Comparison of ENCODE assay signal across 23 cellular contexts in genomic region chr20:62285722-62286121, GRCh38. TPM values are rescaled to one million over a fixed set of nuclear protein-coding genes. Genes with fewer than 3 reads are reported as not detected.
A peak's percentile ranks its signal among the peaks of the same experiment; 100 is the strongest.
DNase-seq lines count a peak whose midpoint lies in the region; ATAC-seq, FAIRE-seq and TF ChIP-seq lines count a peak whose summit lies in the region.
"Had no signal": no experiment of that assay in that cellular context is flagged by ENCODE, and none has a peak within 500 bp of the region (broad histone marks: within the 10 kb centered on the region; RNA-seq: fewer than 3 reads in every experiment).

No MANE protein-coding gene starts in this region.

- TF ChIP-seq CTCF in K562 (IDR thresholded peaks at IDR 0.05 in 2 of 3, conservative IDR thresholded peaks at IDR 0.05 in 1 of 3; ENCODE audit: insufficient read depth in 2 of 3, low read depth in 1 of 3, low read length in 3 of 3) (no peak), gastroesophageal sphincter (IDR thresholded peaks at IDR 0.05) (no peak), suprapubic skin (IDR thresholded peaks at IDR 0.05) (no peak), dorsolateral prefrontal cortex (IDR thresholded peaks at IDR 0.05 in 54 of 56, conservative IDR thresholded peaks at IDR 0.05 in 2 of 56; ENCODE audit: low read depth in 1 of 56, partially characterized antibody in 56 of 56) (no peak)

- peaks cover 0 to 9% of the 10 kb centered on the region in 2 experiments; a peak in 1 of 5 replicates for H3K4me1 ChIP-seq in K562 (replicated peaks in 1 of 2; ENCODE audit: control insufficient read depth in 2 of 2, insufficient read depth in 2 of 2, low read length in 2 of 2)
- no peaks in the 10 kb centered on the region for H3K4me1 ChIP-seq in gastroesophageal sphincter
- H3K4me1 ChIP-seq in suprapubic skin: peaks cover 19% of the 10 kb centered on the region
- H3K4me1 ChIP-seq: tibial artery had no signal

- H3K27ac ChIP-seq in K562 (ENCODE audit: extremely low read depth, low read depth, low read length) (no peak overlapping the region), gastroesophageal sphincter (peak overlapping the region in 2 of 4 donors; percentile 26 to 43), suprapubic skin (peak overlapping the region; percentile 9), dorsolateral prefrontal cortex (peak overlapping the region in 18 of 59 donors; percentile 3 to 67 (median 40))
- H3K27ac ChIP-seq: epithelial cell of prostate, tibial artery had no signal

- no peak for TF ChIP-seq RAD21 in K562 (CRISPR knock-in tag; conservative IDR thresholded peaks at IDR 0.05 in 1 of 2, IDR thresholded peaks at IDR 0.05 in 1 of 2)

- BruUV-seq in K562 (replicated peaks; lab: Mats Ljungman, UMichigan): no TSS peak

- no peak for TF ChIP-seq EP300 in K562 (IDR thresholded peaks at IDR 0.05; ENCODE audit: low read length)
- TF ChIP-seq EP300 in gastroesophageal sphincter (IDR thresholded peaks at IDR 0.05): no peak
- TF ChIP-seq EP300 in suprapubic skin (IDR thresholded peaks at IDR 0.05): no peak

- peak overlapping the region in 1 of 2 experiments; percentile 10; a peak in 1 of 4 replicates for H3K9ac ChIP-seq in K562 (ENCODE audit: insufficient read depth in 1 of 2, low read depth in 2 of 2, low read length in 2 of 2)

- no peak for DNase-seq in K562 (ENCODE audit: extremely low read depth in 1 of 4, low spot score in 3 of 4)
- peak; percentile 98 to 100 for DNase-seq in lung microvascular endothelial cell (ENCODE audit: low read depth in 2 of 2)
- DNase-seq in suprapubic skin (ENCODE audit: low spot score in 2 of 2): peak in 1 of 2 donors; percentile 67
- DNase-seq in NCI-H526 (lab: John Stamatoyannopoulos, UW): no peak
- no peak for DNase-seq in T-helper 9 cell
- no peak for DNase-seq in dorsolateral prefrontal cortex
- no peak for DNase-seq in activated CD4-positive, CD25-positive, alpha-beta regulatory T cell (lab: John Stamatoyannopoulos, UW)
- DNase-seq: activated CD8-positive, alpha-beta memory T cell treated with anti-CD3 and anti-CD28 coated beads for 24 hours; activated naive CD4-positive, alpha-beta T cell; activated T-cell treated with anti-CD3 and anti-CD28 coated beads, Interleukin-2, amount 50 U/mL, for 24 hours; CD4-positive, alpha-beta memory T cell; foreskin fibroblast; Karpas-422; MV-4-11; naive thymus-derived CD8-positive, alpha-beta T cell; NCI-H1694 treated with DMSO at 0.1 percent for 48 hours; SHP77; stimulated activated naive CD4-positive, alpha-beta T cell had no signal

- H3K27me3 ChIP-seq in K562 (ENCODE audit: control insufficient read depth in 2 of 2, insufficient read depth in 2 of 2, low read length in 2 of 2) (no peaks in the 10 kb centered on the region), gastroesophageal sphincter (no peaks in the 10 kb centered on the region), suprapubic skin (no peaks in the 10 kb centered on the region), dorsolateral prefrontal cortex (no peaks in the 10 kb centered on the region)
- H3K27me3 ChIP-seq: tibial artery had no signal

- 71% methylated on average over 23 of the region's 23 CpGs for WGBS in K562 (ENCODE audit: insufficient coverage, low coverage, missing lambda C conversion rate)
- 43 to 72% methylated on average over 3 to 7 of the region's 23 CpGs for WGBS in gastroesophageal sphincter (ENCODE audit: low coverage in 1 of 2), 2 donors
- WGBS in suprapubic skin: 78% methylated on average over 23 of the region's 23 CpGs

- TF ChIP-seq POLR2A in K562 (conservative IDR thresholded peaks at IDR 0.05) (no peak), gastroesophageal sphincter (IDR thresholded peaks at IDR 0.05) (no peak), suprapubic skin (IDR thresholded peaks at IDR 0.05) (no peak)

- H3K36me3 ChIP-seq in K562 (ENCODE audit: control insufficient read depth, insufficient read depth, low read length): peaks cover 31% of the 10 kb centered on the region; the same call in 2 of the 3 replicates
- H3K36me3 ChIP-seq in gastroesophageal sphincter: peaks cover 0 to 98% of the 10 kb centered on the region in 2 donors
- peaks cover 73% of the 10 kb centered on the region for H3K36me3 ChIP-seq in suprapubic skin

- H3K4me3 ChIP-seq in K562 (no peak overlapping the region), gastroesophageal sphincter (no peak overlapping the region), suprapubic skin (no peak overlapping the region), dorsolateral prefrontal cortex (no peak overlapping the region)
- H3K4me3 ChIP-seq: tibial artery had no signal

- H3K9me1 ChIP-seq in K562 (ENCODE audit: control insufficient read depth, insufficient read depth, low read length): no peaks in the 10 kb centered on the region

- no peak for ATAC-seq in K562
- ATAC-seq in gastroesophageal sphincter: peak; percentile 66
- ATAC-seq: naive thymus-derived CD8-positive, alpha-beta T cell had no signal

- CTCF ChIA-PET in K562 (lab: Yijun Ruan, JAX; ENCODE audit: low intra/inter-chr PET ratio): no interaction called here

- no peak overlapping the region for H2AFZ ChIP-seq in K562 (ENCODE audit: low read depth, low read length)

- intact Hi-C loops in K562 (cut with micrococcal nuclease) (no loop called here), dorsolateral prefrontal cortex (cut with DNase I) (no loop called here)

- H3K79me2 ChIP-seq in K562 (ENCODE audit: control insufficient read depth, insufficient read depth, low read length): no peaks in the 10 kb centered on the region

- H3K9me3 ChIP-seq in K562 (replicated peaks; ENCODE audit: control insufficient read depth, insufficient read depth, low read depth, low read length) (no peaks in the 10 kb centered on the region), gastroesophageal sphincter (no peaks in the 10 kb centered on the region), suprapubic skin (no peaks in the 10 kb centered on the region)
- H3K9me3 ChIP-seq: tibial artery had no signal

- POLR2A ChIA-PET in K562 (lab: Yijun Ruan, JAX): interaction anchor here (1.8 kb wide), 1 partner anchor 11 kb away, joined by 6 read pairs; no protein-coding TSS in a partner anchor

- no peak for FAIRE-seq in K562 (lab: Jason Lieb, UNC)
- FAIRE-seq: G401.6, islet of Langerhans had no signal

- in situ Hi-C loops in K562 (cut with MboI): no loop called here

- no peak overlapping the region for H3K4me2 ChIP-seq in K562 (ENCODE audit: insufficient read depth, low read length)

- no peaks in the 10 kb centered on the region for H4K20me1 ChIP-seq in K562 (replicated peaks; ENCODE audit: control insufficient read depth, insufficient read depth, low read length)

TF ChIP-seq in K562, 482 proteins besides CTCF, POLR2A, EP300 and RAD21 (continues in another document):
- peak; percentile 6; the same call in 1 of the 2 replicates for TF ChIP-seq CBFA2T2 (conservative IDR thresholded peaks at IDR 0.05)

RNA-seq across cellular contexts. Expression of gene ADRM1, which starts 17.1 kb away (rescaled TPM):
- 21.6 and 87.3 TPM in 2 replicates for total RNA-seq in K562 (2011; cell fraction: chromatin; rRNA removed; ENCODE audit: low replicate concordance)
- 87.6 and 87.7 TPM in 2 replicates for total RNA-seq in K562 (2011; cell fraction: nucleolus; rRNA removed)
- 41.0 and 41.6 TPM in 2 replicates for total RNA-seq in K562 (2011; cell fraction: nucleoplasm; rRNA removed)
- total RNA-seq in K562 (2014; rRNA removed) (223 and 261 TPM in 2 replicates), K562 (2014; rRNA removed; fragmentation: Illumina TruSeq; extraction: Trizol) (22.5 and 32.1 TPM in 2 replicates), K562 (2015; rRNA removed; fragmentation: Illumina TruSeq; extraction: Trizol) (125 and 136 TPM in 2 replicates), K562 (2021) (159 and 160 TPM in 2 replicates), gastroesophageal sphincter (100 to 1,000 TPM; 131 to 182 (median 151) TPM), lung microvascular endothelial cell (69.4 and 77.6 TPM in 2 replicates), suprapubic skin (100 to 1,000 TPM in 3 of 4 donors, 10 to 100 TPM in 1; 84.7 to 155 (median 146) TPM), dorsolateral prefrontal cortex (10 to 100 TPM; 41.7 to 76.3 (median 60.3) TPM)
- polyA plus RNA-seq in K562 (2011; rRNA removed) (57.6 and 67.4 TPM in 2 replicates), K562 (2014; fragmentation: Illumina TruSeq; extraction: Trizol) (49.3 and 107 TPM in 2 replicates), K562 (2014; fragmentation: Nextera tagmentation; extraction: Ambion mirVana) (10 to 100 TPM in 1 of 2 experiments, 1 to 10 TPM in 1; 5.0 to 21.6 TPM), K562 (2014; rRNA removed) (192 and 201 TPM in 2 replicates)
- 69.2 and 237 TPM in 2 replicates for polyA plus RNA-seq in K562 (2011; cell fraction: cytosol; rRNA removed)
- 65.6 and 116 TPM in 2 replicates for polyA plus RNA-seq in K562 (2011; cell fraction: nucleus; rRNA removed)
- polyA plus RNA-seq in K562 (2012): 109 and 153 TPM in 2 replicates
- 16.1 and 32.6 TPM in 2 replicates for polyA minus RNA-seq in K562 (2011; rRNA and poly(A)+ RNA removed)
- 51.8 and 55.0 TPM in 2 replicates for polyA minus RNA-seq in K562 (2011; cell fraction: cytosol; rRNA and poly(A)+ RNA removed)
- polyA minus RNA-seq in K562 (2011; cell fraction: nucleus; rRNA and poly(A)+ RNA removed): 42.8 and 44.0 TPM in 2 replicates

RNA-seq across cellular contexts. Expression of gene OSBPL2, which starts 47.4 kb away (rescaled TPM):
- total RNA-seq in K562 (2011; cell fraction: chromatin; rRNA removed; ENCODE audit: low replicate concordance): 144 and 173 TPM in 2 replicates
- 69.5 and 70.9 TPM in 2 replicates for total RNA-seq in K562 (2011; cell fraction: nucleolus; rRNA removed)
- 130 and 148 TPM in 2 replicates for total RNA-seq in K562 (2011; cell fraction: nucleoplasm; rRNA removed)
- total RNA-seq in K562 (2014; rRNA removed): 14.4 and 18.2 TPM in 2 replicates
- total RNA-seq in K562 (2014; rRNA removed; fragmentation: Illumina TruSeq; extraction: Trizol): 14.0 and 16.1 TPM in 2 replicates
- total RNA-seq in K562 (2015; rRNA removed; fragmentation: Illumina TruSeq; extraction: Trizol): 13.0 and 14.1 TPM in 2 replicates
- total RNA-seq in K562 (2021): 23.0 and 25.6 TPM in 2 replicates
- polyA plus RNA-seq in K562 (2011; rRNA removed): 11.2 and 18.0 TPM in 2 replicates
- polyA plus RNA-seq in K562 (2011; cell fraction: cytosol; rRNA removed): 7.4 and 12.4 TPM in 2 replicates
- polyA plus RNA-seq in K562 (2011; cell fraction: nucleus; rRNA removed): 75.1 and 90.2 TPM in 2 replicates
- polyA plus RNA-seq in K562 (2012): 15.0 and 24.7 TPM in 2 replicates
- 19.9 and 21.1 TPM in 2 replicates for polyA plus RNA-seq in K562 (2014; fragmentation: Illumina TruSeq; extraction: Trizol)
- 1 to 10 TPM; 2.5 to 3.5 TPM for polyA plus RNA-seq in K562 (2014; fragmentation: Nextera tagmentation; extraction: Ambion mirVana)
- 15.2 and 16.9 TPM in 2 replicates for polyA plus RNA-seq in K562 (2014; rRNA removed)
- polyA minus RNA-seq in K562 (2011; rRNA and poly(A)+ RNA removed): 73.7 and 99.1 TPM in 2 replicates
- 7.7 and 10.5 TPM in 2 replicates for polyA minus RNA-seq in K562 (2011; cell fraction: cytosol; rRNA and poly(A)+ RNA removed)
- 19.9 and 34.7 TPM in 2 replicates for polyA minus RNA-seq in K562 (2011; cell fraction: nucleus; rRNA and poly(A)+ RNA removed)
- 10 to 100 TPM; 36.6 to 57.3 (median 46.7) TPM for total RNA-seq in gastroesophageal sphincter
- total RNA-seq in lung microvascular endothelial cell: 18.7 and 34.9 TPM in 2 replicates
- total RNA-seq in suprapubic skin: 100 to 1,000 TPM in 1 of 4 donors, 10 to 100 TPM in 3; 78.1 to 132 (median 84.0) TPM
- total RNA-seq in dorsolateral prefrontal cortex: 10 to 100 TPM; 54.4 to 93.9 (median 71.6) TPM

Comparison
In these comparisons a context has a peak if more than half of its experiments do, and no peak if none do; other contexts are left out.
1. DNase-seq: peak in lung microvascular endothelial cell (2 of 2); none in K562 (0 of 4), NCI-H526 (0 of 2), T-helper 9 cell (single experiment), dorsolateral prefrontal cortex (0 of 10) and activated CD4-positive, CD25-positive, alpha-beta regulatory T cell (0 of 4).